33 cellular contexts compared by ENCODE assay signal in the genomic region with DNA sequence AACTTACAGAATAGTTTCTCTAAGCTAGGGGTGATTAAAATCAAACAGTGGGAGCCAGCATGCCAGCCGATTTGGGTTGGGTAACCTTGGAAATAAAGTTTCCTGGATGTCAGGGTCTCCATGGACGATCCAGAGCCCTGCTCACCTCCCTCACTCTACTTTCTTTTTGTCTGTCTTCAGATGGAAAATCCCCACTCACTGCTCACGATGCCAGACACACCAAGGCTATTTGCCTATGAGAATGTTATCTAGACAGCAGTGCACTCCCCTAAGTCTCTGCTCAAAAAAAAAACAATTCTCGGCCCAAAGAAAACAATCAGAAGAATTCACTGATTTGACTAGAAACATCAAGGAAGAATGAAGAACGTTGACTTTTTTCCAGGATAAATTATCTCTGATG. TPM values are rescaled to one million over a fixed set of nuclear protein-coding genes. Genes with fewer than 3 reads are reported as not detected.
DNase-seq lines count a peak whose midpoint lies in the region; ATAC-seq and TF ChIP-seq lines count a peak whose summit lies in the region.
"Had no signal": no experiment of that assay in that cellular context is flagged by ENCODE, and none has a peak within 500 bp of the region (broad histone marks: within the 10 kb centered on the region; RNA-seq: fewer than 3 reads in every experiment).

No MANE protein-coding gene starts in this region.

- peaks cover 85% of the 10 kb centered on the region for H3K4me1 Mint-ChIP-seq in activated T-cell treated with anti-CD3 and anti-CD28 coated beads, Interleukin-2, amount 50 U/mL, for 24 hours (ENCODE audit: low read depth)
- H3K4me1 Mint-ChIP-seq in activated T-helper 1 cell treated with anti-CD3 and anti-CD28 coated beads, Interleukin-12 subunit alpha, Interleukin-12 subunit beta, Interleukin-2, Interleukin-4 antibody, amounts not matched to agents 30 ng/mL and 10 ng/mL and 1 ng/mL, durations not matched to agents 14 hours and 24 hours and 36 hours (ENCODE audit: low read depth), result peaks cover 85% of the 10 kb centered on the region
- no peaks in the 10 kb centered on the region for H3K4me1 Mint-ChIP-seq in endodermal cell
- H3K4me1 Mint-ChIP-seq in stimulated activated effector memory CD8-positive, alpha-beta T cell treated with anti-CD3 and anti-CD28 coated beads, Interleukin-12 subunit alpha, Interleukin-12 subunit beta, amount 100 ng/mL, for 72 hours, result peaks cover 80% of the 10 kb centered on the region

- H3K4me3 ChIP-seq in endodermal cell (ENCODE audit: low read length) (no peak overlapping the region), coronary artery (no peak overlapping the region)
- H3K4me3 ChIP-seq: esophagus muscularis mucosa, heart left ventricle, lung, mucosa of descending colon, ovary had no signal

- intact Hi-C loops in activated T-helper 1 cell treated with anti-CD3 and anti-CD28 coated beads, Interleukin-12 subunit alpha, Interleukin-12 subunit beta, Interleukin-2, Interleukin-4 antibody, amounts not matched to agents 30 ng/mL and 10 ng/mL and 1 ng/mL, durations not matched to agents 14 hours and 24 hours and 36 hours (cut with micrococcal nuclease), result no loop called here

- no peak for TF ChIP-seq CTCF in endodermal cell (conservative IDR thresholded peaks at IDR 0.05)
- TF ChIP-seq CTCF in coronary artery (IDR thresholded peaks at IDR 0.05), result no peak

- H3K27ac Mint-ChIP-seq in activated T-cell treated with anti-CD3 and anti-CD28 coated beads, Interleukin-2, amount 50 U/mL, for 24 hours, result peak overlapping the region; percentile 80
- H3K27ac Mint-ChIP-seq in activated T-helper 1 cell treated with anti-CD3 and anti-CD28 coated beads, Interleukin-12 subunit alpha, Interleukin-12 subunit beta, Interleukin-2, Interleukin-4 antibody, amounts not matched to agents 30 ng/mL and 10 ng/mL and 1 ng/mL, durations not matched to agents 14 hours and 24 hours and 36 hours, result peak overlapping the region; percentile 84
- H3K27ac Mint-ChIP-seq in endodermal cell, result no peak overlapping the region
- H3K27ac Mint-ChIP-seq in stimulated activated effector memory CD8-positive, alpha-beta T cell treated with anti-CD3 and anti-CD28 coated beads, Interleukin-12 subunit alpha, Interleukin-12 subunit beta, amount 100 ng/mL, for 72 hours, result peak overlapping the region; percentile 84
- H3K27ac Mint-ChIP-seq: CD4-positive, CD25-positive, alpha-beta regulatory T cell; dendritic cell treated with granulocyte-macrophage colony-stimulating factor and Interleukin-4, amounts not matched to agents 40 ng/mL and 50 ng/mL, for 4 days; stimulated activated memory B cell treated with anti-CD40 and anti-IgM and Interleukin-4, amounts not matched to agents 10 μg/mL and 1 μg/mL and 100 μg/mL, for 72 hours had no signal

- no peaks in the 10 kb centered on the region for H3K9me3 ChIP-seq in endodermal cell (ENCODE audit: control insufficient read depth, low read length)
- H3K9me3 ChIP-seq: esophagus muscularis mucosa, heart left ventricle, mucosa of descending colon, ovary had no signal

- H3K27ac ChIP-seq in endodermal cell (ENCODE audit: low read depth, low read length) (peak overlapping the region; percentile 32), coronary artery (no peak overlapping the region)
- H3K27ac ChIP-seq: esophagus muscularis mucosa, foreskin keratinocyte, heart left ventricle, VCaP had no signal

- no peak for ATAC-seq in stimulated activated effector memory CD8-positive, alpha-beta T cell treated with anti-CD3 and anti-CD28 coated beads, Interleukin-12 subunit alpha, Interleukin-12 subunit beta, amount 100 ng/mL, for 72 hours
- ATAC-seq: foreskin keratinocyte; heart left ventricle; mucosa of descending colon; stimulated activated memory B cell treated with anti-CD40 and anti-IgM and Interleukin-4, amounts not matched to agents 10 μg/mL and 1 μg/mL and 100 μg/mL, for 72 hours had no signal

- peaks cover 63% of the 10 kb centered on the region for H3K36me3 Mint-ChIP-seq in activated T-cell treated with anti-CD3 and anti-CD28 coated beads, Interleukin-2, amount 50 U/mL, for 24 hours (ENCODE audit: low read depth)
- H3K36me3 Mint-ChIP-seq in activated T-helper 1 cell treated with anti-CD3 and anti-CD28 coated beads, Interleukin-12 subunit alpha, Interleukin-12 subunit beta, Interleukin-2, Interleukin-4 antibody, amounts not matched to agents 30 ng/mL and 10 ng/mL and 1 ng/mL, durations not matched to agents 14 hours and 24 hours and 36 hours (ENCODE audit: low read depth), result peaks cover 55% of the 10 kb centered on the region
- H3K36me3 Mint-ChIP-seq in endodermal cell (ENCODE audit: low read depth), result no peaks in the 10 kb centered on the region
- H3K36me3 Mint-ChIP-seq in stimulated activated effector memory CD8-positive, alpha-beta T cell treated with anti-CD3 and anti-CD28 coated beads, Interleukin-12 subunit alpha, Interleukin-12 subunit beta, amount 100 ng/mL, for 72 hours, result peaks cover 71% of the 10 kb centered on the region
- H3K36me3 Mint-ChIP-seq: CD4-positive, CD25-positive, alpha-beta regulatory T cell had no signal

- H3K27me3 Mint-ChIP-seq in activated T-cell treated with anti-CD3 and anti-CD28 coated beads, Interleukin-2, amount 50 U/mL, for 24 hours, result no peaks in the 10 kb centered on the region
- H3K27me3 Mint-ChIP-seq in activated T-helper 1 cell treated with anti-CD3 and anti-CD28 coated beads, Interleukin-12 subunit alpha, Interleukin-12 subunit beta, Interleukin-2, Interleukin-4 antibody, amounts not matched to agents 30 ng/mL and 10 ng/mL and 1 ng/mL, durations not matched to agents 14 hours and 24 hours and 36 hours (ENCODE audit: insufficient read depth), result no peaks in the 10 kb centered on the region
- H3K27me3 Mint-ChIP-seq in endodermal cell (ENCODE audit: insufficient read depth), result peaks cover 16% of the 10 kb centered on the region
- H3K27me3 Mint-ChIP-seq: stimulated activated memory B cell treated with anti-CD40 and anti-IgM and Interleukin-4, amounts not matched to agents 10 μg/mL and 1 μg/mL and 100 μg/mL, for 72 hours had no signal

- H3K27me3 ChIP-seq in endodermal cell (ENCODE audit: control insufficient read depth, insufficient read depth, low read length, poor library complexity, severe bottlenecking), result peaks cover 13% of the 10 kb centered on the region
- H3K27me3 ChIP-seq: foreskin keratinocyte, ovary had no signal

- DNase-seq in activated T-cell treated with anti-CD3 and anti-CD28 coated beads, Interleukin-2, amount 50 U/mL, for 24 hours, result no peak
- no peak for DNase-seq in activated T-cell treated with anti-CD3 and anti-CD28 coated beads, Interleukin-2, amount 50 U/mL, for 1 hour
- no peak for DNase-seq in activated T-helper 1 cell treated with anti-CD3 and anti-CD28 coated beads, Interleukin-12 subunit alpha, Interleukin-12 subunit beta, Interleukin-2, Interleukin-4 antibody, amounts not matched to agents 30 ng/mL and 10 ng/mL and 1 ng/mL, durations not matched to agents 14 hours and 24 hours and 36 hours (ENCODE audit: low spot score)
- DNase-seq in endodermal cell (no peak), NCI-H748 (lab: John Stamatoyannopoulos, UW; ENCODE audit: unreplicated experiment) (no peak), coronary artery (ENCODE audit: low spot score) (no peak), NCI-H2107 (lab: John Stamatoyannopoulos, UW) (no peak)
- DNase-seq in stimulated activated effector memory CD8-positive, alpha-beta T cell treated with anti-CD3 and anti-CD28 coated beads, Interleukin-12 subunit alpha, Interleukin-12 subunit beta, amount 100 ng/mL, for 72 hours (ENCODE audit: low spot score in 2 of 2), result no peak
- DNase-seq: activated CD4-positive, alpha-beta T cell treated with anti-CD3 and anti-CD28 coated beads for 4 hours; activated naive CD4-positive, alpha-beta T cell; activated T-cell treated with anti-CD3 and anti-CD28 coated beads, Interleukin-2, amount 50 U/mL, for 48 hours; aorta; CD4-positive, CD25-positive, alpha-beta regulatory T cell; DND-41; foreskin keratinocyte; GF-D8; GOT3; heart left ventricle; mucosa of descending colon; stimulated activated CD4-positive, alpha-beta T cell treated with anti-CD3 and anti-CD28 coated beads, Interleukin-15, amount 100 ng/mL, for 24 hours; stimulated activated CD4-positive, alpha-beta T cell treated with anti-CD3 and anti-CD28 coated beads, Interleukin-4, amount 100 ng/mL, for 4 hours; T-helper 9 cell had no signal

- whole genome bisulfite sequencing in endodermal cell (ENCODE audit: insufficient coverage in 1 of 2, insufficient read length in 1 of 2), 2 experiments, result 80 to 90% methylated on average over 1 to 5 of the region's 5 CpGs

- no peak overlapping the region for H3K4me3 Mint-ChIP-seq in activated T-cell treated with anti-CD3 and anti-CD28 coated beads, Interleukin-2, amount 50 U/mL, for 24 hours
- no peak overlapping the region for H3K4me3 Mint-ChIP-seq in activated T-helper 1 cell treated with anti-CD3 and anti-CD28 coated beads, Interleukin-12 subunit alpha, Interleukin-12 subunit beta, Interleukin-2, Interleukin-4 antibody, amounts not matched to agents 30 ng/mL and 10 ng/mL and 1 ng/mL, durations not matched to agents 14 hours and 24 hours and 36 hours
- no peak overlapping the region for H3K4me3 Mint-ChIP-seq in endodermal cell
- peak overlapping the region; percentile 12 for H3K4me3 Mint-ChIP-seq in stimulated activated effector memory CD8-positive, alpha-beta T cell treated with anti-CD3 and anti-CD28 coated beads, Interleukin-12 subunit alpha, Interleukin-12 subunit beta, amount 100 ng/mL, for 72 hours
- H3K4me3 Mint-ChIP-seq: CD4-positive, CD25-positive, alpha-beta regulatory T cell; dendritic cell treated with granulocyte-macrophage colony-stimulating factor and Interleukin-4, amounts not matched to agents 40 ng/mL and 50 ng/mL, for 4 days; stimulated activated memory B cell treated with anti-CD40 and anti-IgM and Interleukin-4, amounts not matched to agents 10 μg/mL and 1 μg/mL and 100 μg/mL, for 72 hours had no signal

- peaks cover 6% of the 10 kb centered on the region for H3K9me3 Mint-ChIP-seq in activated T-cell treated with anti-CD3 and anti-CD28 coated beads, Interleukin-2, amount 50 U/mL, for 24 hours
- peaks cover 10% of the 10 kb centered on the region for H3K9me3 Mint-ChIP-seq in activated T-helper 1 cell treated with anti-CD3 and anti-CD28 coated beads, Interleukin-12 subunit alpha, Interleukin-12 subunit beta, Interleukin-2, Interleukin-4 antibody, amounts not matched to agents 30 ng/mL and 10 ng/mL and 1 ng/mL, durations not matched to agents 14 hours and 24 hours and 36 hours
- no peaks in the 10 kb centered on the region for H3K9me3 Mint-ChIP-seq in endodermal cell
- peaks cover 3% of the 10 kb centered on the region for H3K9me3 Mint-ChIP-seq in stimulated activated effector memory CD8-positive, alpha-beta T cell treated with anti-CD3 and anti-CD28 coated beads, Interleukin-12 subunit alpha, Interleukin-12 subunit beta, amount 100 ng/mL, for 72 hours
- H3K9me3 Mint-ChIP-seq: CD4-positive, CD25-positive, alpha-beta regulatory T cell; dendritic cell treated with granulocyte-macrophage colony-stimulating factor and Interleukin-4, amounts not matched to agents 40 ng/mL and 50 ng/mL, for 4 days; stimulated activated memory B cell treated with anti-CD40 and anti-IgM and Interleukin-4, amounts not matched to agents 10 μg/mL and 1 μg/mL and 100 μg/mL, for 72 hours had no signal

- H3K4me1 ChIP-seq in endodermal cell (ENCODE audit: control insufficient read depth, insufficient read depth, low read length), result no peaks in the 10 kb centered on the region
- H3K4me1 ChIP-seq: esophagus muscularis mucosa had no signal

- no peak overlapping the region for H3K9ac ChIP-seq in endodermal cell (ENCODE audit: extremely low read depth, low read length, poor library complexity, severe bottlenecking)

- H3K36me3 ChIP-seq in endodermal cell (ENCODE audit: control insufficient read depth, insufficient read depth, low read length), result no peaks in the 10 kb centered on the region
- H3K36me3 ChIP-seq: esophagus muscularis mucosa, ovary had no signal

RNA-seq across cellular contexts. Expression of a gene that starts 13.9 kb away (rescaled TPM):
- total RNA-seq in activated T-helper 1 cell treated with anti-CD3 and anti-CD28 coated beads, Interleukin-12 subunit alpha, Interleukin-12 subunit beta, Interleukin-2, Interleukin-4 antibody, amounts not matched to agents 30 ng/mL and 10 ng/mL and 1 ng/mL, durations not matched to agents 14 hours and 24 hours and 36 hours, result 43.7 and 53.6 TPM in 2 replicates
- total RNA-seq in endodermal cell, result not detected
- polyA plus RNA-seq in endodermal cell (2013, experiment 1 of 2), result not detected
- not detected for polyA plus RNA-seq in endodermal cell (2013, experiment 2 of 2)
- total RNA-seq: HT-29, NCI-H460, RPMI7951 had no signal
- polyA plus RNA-seq: neural cell had no signal

RNA-seq across cellular contexts. Expression of a gene that starts 41.3 kb away (rescaled TPM):
- total RNA-seq in activated T-helper 1 cell treated with anti-CD3 and anti-CD28 coated beads, Interleukin-12 subunit alpha, Interleukin-12 subunit beta, Interleukin-2, Interleukin-4 antibody, amounts not matched to agents 30 ng/mL and 10 ng/mL and 1 ng/mL, durations not matched to agents 14 hours and 24 hours and 36 hours, result 219 and 222 TPM in 2 replicates
- total RNA-seq in endodermal cell, result 1 to 10 TPM in 1 of 2 donors, under 1 TPM in 1; 0.55 to 1.1 TPM
- polyA plus RNA-seq in endodermal cell (2013, experiment 1 of 2), result 2.5 TPM
- polyA plus RNA-seq in endodermal cell (2013, experiment 2 of 2), result 3.1 TPM
- total RNA-seq: foreskin keratinocyte, HT-29, NCI-H460, RPMI7951, temporal lobe had no signal
- polyA plus RNA-seq: foreskin keratinocyte, neural cell had no signal

RNA-seq across cellular contexts. Expression of a gene that starts 43.0 kb away (rescaled TPM):
- total RNA-seq in activated T-helper 1 cell treated with anti-CD3 and anti-CD28 coated beads, Interleukin-12 subunit alpha, Interleukin-12 subunit beta, Interleukin-2, Interleukin-4 antibody, amounts not matched to agents 30 ng/mL and 10 ng/mL and 1 ng/mL, durations not matched to agents 14 hours and 24 hours and 36 hours, result 0.49 and 0.71 TPM in 2 replicates
- not detected for total RNA-seq in endodermal cell
- not detected for polyA plus RNA-seq in endodermal cell (2013, experiment 1 of 2)
- polyA plus RNA-seq in endodermal cell (2013, experiment 2 of 2), result not detected
- total RNA-seq: foreskin keratinocyte, HT-29, NCI-H460, RPMI7951, temporal lobe had no signal
- polyA plus RNA-seq: foreskin keratinocyte, neural cell had no signal

Comparison
In these comparisons a context has a peak if more than half of its experiments do, and no peak if none do; other contexts are left out.
1. RNA of a gene that starts 13.9 kb away (total RNA-seq): 43.7 to 53.6 TPM in activated T-helper 1 cell treated with anti-CD3 and anti-CD28 coated beads, Interleukin-12 subunit alpha, Interleukin-12 subunit beta, Interleukin-2, Interleukin-4 antibody, amounts not matched to agents 30 ng/mL and 10 ng/mL and 1 ng/mL, durations not matched to agents 14 hours and 24 hours and 36 hours; not detected in endodermal cell; every median in the first group is over 10 times any median in the second.
2. RNA of a gene that starts 41.3 kb away (total RNA-seq): 219 to 222 TPM in activated T-helper 1 cell treated with anti-CD3 and anti-CD28 coated beads, Interleukin-12 subunit alpha, Interleukin-12 subunit beta, Interleukin-2, Interleukin-4 antibody, amounts not matched to agents 30 ng/mL and 10 ng/mL and 1 ng/mL, durations not matched to agents 14 hours and 24 hours and 36 hours; 0.55 to 1.1 TPM in endodermal cell; every median in the first group is over 100 times any median in the second.